8 cellular contexts compared by ENCODE assay signal in the genomic region with DNA sequence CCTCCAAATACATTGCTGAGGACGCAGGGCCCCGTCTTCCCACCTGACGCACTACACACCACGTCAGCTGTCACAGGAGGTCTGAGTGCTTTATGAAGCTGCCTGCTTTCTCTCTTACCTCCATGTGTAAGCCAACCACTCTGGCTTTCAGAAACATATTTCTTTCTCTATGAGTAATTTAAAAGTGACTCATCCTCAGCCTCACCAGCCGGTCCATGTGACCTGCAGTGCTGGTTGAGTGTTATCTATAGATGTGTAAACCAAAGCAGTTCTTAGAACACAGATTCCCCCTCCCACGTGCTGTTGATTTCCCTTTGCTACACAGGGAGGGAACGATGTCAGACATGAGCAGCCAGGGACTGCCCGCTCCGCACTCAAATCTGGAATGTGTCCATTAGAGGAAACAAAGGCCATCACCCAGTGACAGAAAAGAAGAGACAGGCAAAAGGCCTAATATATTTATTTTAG.
DNase-seq lines count a peak whose midpoint lies in the region; ATAC-seq and TF ChIP-seq lines count a peak whose summit lies in the region.

No MANE protein-coding gene starts in this region.

- peak overlapping the region; percentile 98 for H3K27ac Mint-ChIP-seq in activated T-cell treated with anti-CD3 and anti-CD28 coated beads, Interleukin-2, amount 50 U/mL, for 72 hours
- no peak overlapping the region for H3K27ac Mint-ChIP-seq in endodermal cell

- 17% methylated on average over 9 of the region's 9 CpGs for WGBS in urinary bladder
- 92 to 93% methylated on average over 4 to 9 of the region's 9 CpGs for WGBS in endodermal cell (ENCODE audit: insufficient coverage in 1 of 2, insufficient read length in 1 of 2), 2 experiments

- H3K9ac ChIP-seq in endodermal cell (ENCODE audit: extremely low read depth, low read length, poor library complexity, severe bottlenecking): no peak overlapping the region

- H3K36me3 Mint-ChIP-seq in activated T-cell treated with anti-CD3 and anti-CD28 coated beads, Interleukin-2, amount 50 U/mL, for 72 hours (ENCODE audit: insufficient read depth in 2 of 2): peaks cover 4 to 28% of the 10 kb centered on the region in 2 donors
- H3K36me3 Mint-ChIP-seq in endodermal cell (ENCODE audit: low read depth): no peaks in the 10 kb centered on the region

- H3K4me3 ChIP-seq in fibroblast of the aortic adventitia (ENCODE audit: low read depth, low read length) (no peak overlapping the region), urinary bladder (ENCODE audit: low read depth, low read length) (no peak overlapping the region), endodermal cell (ENCODE audit: low read length) (no peak overlapping the region)

- H3K36me3 ChIP-seq in urinary bladder (ENCODE audit: insufficient read depth) (no peaks in the 10 kb centered on the region), endodermal cell (ENCODE audit: control insufficient read depth, insufficient read depth, low read length) (no peaks in the 10 kb centered on the region)

- no peaks in the 10 kb centered on the region for H3K27me3 Mint-ChIP-seq in activated T-cell treated with anti-CD3 and anti-CD28 coated beads, Interleukin-2, amount 50 U/mL, for 72 hours (ENCODE audit: low read depth)
- peaks cover 3% of the 10 kb centered on the region for H3K27me3 Mint-ChIP-seq in endodermal cell (ENCODE audit: insufficient read depth)

- peak overlapping the region; percentile 64 for H3K27ac ChIP-seq in urinary bladder (ENCODE audit: low read depth)
- no peak overlapping the region for H3K27ac ChIP-seq in endodermal cell (ENCODE audit: low read depth, low read length)

- TF ChIP-seq CTCF in fibroblast of the aortic adventitia (IDR thresholded peaks at IDR 0.05; ENCODE audit: insufficient read depth, low read length) (no peak), endodermal cell (conservative IDR thresholded peaks at IDR 0.05) (no peak)

- peaks cover 3% of the 10 kb centered on the region for H3K27me3 ChIP-seq in endodermal cell (ENCODE audit: control insufficient read depth, insufficient read depth, low read length, poor library complexity, severe bottlenecking)

- peak overlapping the region; percentile 70 to 96 for H3K4me3 Mint-ChIP-seq in activated T-cell treated with anti-CD3 and anti-CD28 coated beads, Interleukin-2, amount 50 U/mL, for 72 hours
- no peak overlapping the region for H3K4me3 Mint-ChIP-seq in endodermal cell

- H3K4me1 ChIP-seq in urinary bladder (ENCODE audit: insufficient read depth): peaks cover 4% of the 10 kb centered on the region
- H3K4me1 ChIP-seq in endodermal cell (ENCODE audit: control insufficient read depth, insufficient read depth, low read length): no peaks in the 10 kb centered on the region

- H3K9me3 Mint-ChIP-seq in activated T-cell treated with anti-CD3 and anti-CD28 coated beads, Interleukin-2, amount 50 U/mL, for 72 hours: no peaks in the 10 kb centered on the region
- H3K9me3 Mint-ChIP-seq in endodermal cell: no peaks in the 10 kb centered on the region

- DNase-seq in NOMO-1 treated with dmso at 0.1 percent for 144 hours (lab: John Stamatoyannopoulos, UW; ENCODE audit: unreplicated experiment): peak; percentile 40
- peak; percentile 84 to 91 for DNase-seq in activated T-cell treated with anti-CD3 and anti-CD28 coated beads, Interleukin-2, amount 50 U/mL, for 72 hours
- DNase-seq in fibroblast of the aortic adventitia (ENCODE audit: low read depth): peak; percentile 92
- peak; percentile 26 for DNase-seq in pulmonary artery endothelial cell (ENCODE audit: low read depth, low spot score)
- DNase-seq in endodermal cell: no peak

- H3K9me3 ChIP-seq in endodermal cell (ENCODE audit: control insufficient read depth, low read length): no peaks in the 10 kb centered on the region

- H3K4me1 Mint-ChIP-seq in activated T-cell treated with anti-CD3 and anti-CD28 coated beads, Interleukin-2, amount 50 U/mL, for 72 hours (ENCODE audit: low read depth): peaks cover 89% of the 10 kb centered on the region
- H3K4me1 Mint-ChIP-seq in endodermal cell: peaks cover 3% of the 10 kb centered on the region

- ATAC-seq in GM18502 (IDR thresholded peaks at IDR 0.05; ENCODE audit: poor library complexity, unreplicated experiment): peak; percentile 60
- ATAC-seq in HG02840 (IDR thresholded peaks at IDR 0.05; ENCODE audit: low FRiP score, unreplicated experiment): peak; percentile 40
- peak; percentile 81 to 85 for ATAC-seq in activated T-cell treated with anti-CD3 and anti-CD28 coated beads, Interleukin-2, amount 50 U/mL, for 72 hours (replicated peaks in 1 of 2)
